In genomic region chr6:57089265-57089664, GRCh38 we compare ENCODE assay signal across 8 cellular contexts. TPM values are rescaled to one million over a fixed set of nuclear protein-coding genes. Genes with fewer than 3 reads are reported as not detected.
DNase-seq lines count a peak whose midpoint lies in the region; ATAC-seq and TF ChIP-seq lines count a peak whose summit lies in the region.

No MANE protein-coding gene starts in this region.

- no peak overlapping the region for H3K27ac ChIP-seq in SK-N-MC

- DNase-seq in H7, result peak; percentile 18
- no peak for DNase-seq in SK-N-MC (ENCODE audit: low read depth, low spot score)
- no peak for DNase-seq in fibroblast of the aortic adventitia (ENCODE audit: low read depth)
- DNase-seq in NCI-H1092 treated with DMSO at 0.1 percent for 48 hours (lab: John Stamatoyannopoulos, UW), result no peak
- DNase-seq in stimulated activated CD4-positive, alpha-beta T cell treated with anti-CD3 and anti-CD28 coated beads, Interleukin-4, amount 100 ng/mL, for 24 hours, result no peak
- no peak for DNase-seq in EL

- no peak for TF ChIP-seq CTCF in fibroblast of the aortic adventitia (IDR thresholded peaks at IDR 0.05; ENCODE audit: insufficient read depth, low read length)

- no peaks in the 10 kb centered on the region for H3K27me3 ChIP-seq in H7 (ENCODE audit: control insufficient read depth, insufficient read depth, low read length)
- H3K27me3 ChIP-seq in skeletal muscle satellite cell (ENCODE audit: control insufficient read depth, insufficient read depth, low read length), result no peaks in the 10 kb centered on the region

- H3K36me3 ChIP-seq in H7 (replicated peaks; ENCODE audit: control insufficient read depth, insufficient read depth, low read length) (no peaks in the 10 kb centered on the region; the same call in 1 of the 2 replicates), SK-N-MC (ENCODE audit: insufficient read depth, low read length) (peaks cover 26% of the 10 kb centered on the region), skeletal muscle satellite cell (ENCODE audit: insufficient read depth, low read length) (peaks cover 11% of the 10 kb centered on the region)

- peak overlapping the region; percentile 88 for H3K4me2 ChIP-seq in skeletal muscle satellite cell (ENCODE audit: low read length)

- H3K4me3 ChIP-seq in H7 (ENCODE audit: insufficient read depth, low read depth, low read length), result no peak overlapping the region
- H3K4me3 ChIP-seq in SK-N-MC, result peak overlapping the region; percentile 80
- H3K4me3 ChIP-seq in fibroblast of the aortic adventitia (ENCODE audit: low read depth, low read length), result peak overlapping the region; percentile 56
- H3K4me3 ChIP-seq in skeletal muscle satellite cell (ENCODE audit: low read length), result peak overlapping the region; percentile 75

- ATAC-seq in HG02870 (IDR thresholded peaks at IDR 0.05; ENCODE audit: unreplicated experiment), result no peak

- peaks cover 25% of the 10 kb centered on the region for H3K4me1 ChIP-seq in skeletal muscle satellite cell (ENCODE audit: control insufficient read depth, insufficient read depth, low read length)

- H3K9ac ChIP-seq in SK-N-MC (ENCODE audit: insufficient read length) (peak overlapping the region; percentile 36), skeletal muscle satellite cell (ENCODE audit: low read depth, low read length) (peak overlapping the region; percentile 81)

- no peaks in the 10 kb centered on the region for H3K9me3 ChIP-seq in SK-N-MC (ENCODE audit: low read depth, low read length)
- no peaks in the 10 kb centered on the region for H3K9me3 ChIP-seq in skeletal muscle satellite cell (replicated peaks; ENCODE audit: low read length)

RNA-seq across cellular contexts. Expression of gene ZNF451, which starts 0.7 kb away (rescaled TPM):
- total RNA-seq in H7 (2014; rRNA removed; shearing (Covaris generic)), result 31.7 and 45.3 TPM in 2 replicates
- 70.4 and 77.5 TPM in 2 replicates for total RNA-seq in fibroblast of the aortic adventitia (ENCODE audit: low replicate concordance)
- total RNA-seq in skeletal muscle satellite cell (2012; rRNA removed), result 45.0 and 48.9 TPM in 2 replicates

RNA-seq across cellular contexts. Expression of gene KIAA1586, which starts 42.8 kb away (rescaled TPM):
- total RNA-seq in H7 (2014; rRNA removed; shearing (Covaris generic)), result 9.8 and 19.2 TPM in 2 replicates
- total RNA-seq in fibroblast of the aortic adventitia (ENCODE audit: low replicate concordance), result 9.7 and 26.2 TPM in 2 replicates
- 12.2 and 15.9 TPM in 2 replicates for total RNA-seq in skeletal muscle satellite cell (2012; rRNA removed)
